In genomic region chr14:83355609-83356008, GRCh38 we compare ENCODE assay signal across 34 cellular contexts.
"Had no signal": no experiment of that assay in that cellular context is flagged by ENCODE, and none has a peak within 500 bp of the region (broad histone marks: within the 10 kb centered on the region; RNA-seq: fewer than 3 reads in every experiment).

No MANE protein-coding gene starts in this region.

- H3K27ac Mint-ChIP-seq: activated CD4-positive, alpha-beta memory T cell treated with anti-CD3 and anti-CD28 coated beads, Interleukin-2, amount 10 ng/mL, durations not matched to agents 7 days and 5 days; activated CD8-positive, alpha-beta memory T cell treated with anti-CD3 and anti-CD28 coated beads, Interleukin-2, amount 10 ng/mL, durations not matched to agents 7 days and 5 days; activated naive CD4-positive, alpha-beta T cell treated with anti-CD3 and anti-CD28 coated beads, Interleukin-2, amount 10 ng/mL, durations not matched to agents 7 days and 5 days; activated naive CD8-positive, alpha-beta T cell; activated naive CD8-positive, alpha-beta T cell treated with anti-CD3 and anti-CD28 coated beads, Interleukin-2, amount 50 U/mL, for 24 hours; brain had no signal

- H3K9me3 Mint-ChIP-seq: brain had no signal

- H3K27me3 ChIP-seq: MG63 had no signal

- DNase-seq: activated CD4-positive, alpha-beta memory T cell treated with anti-CD3 and anti-CD28 coated beads, Interleukin-2, amount 10 ng/mL, durations not matched to agents 7 days and 5 days; activated CD4-positive, alpha-beta T cell treated with anti-CD3 and anti-CD28 coated beads for 1 hour; activated CD4-positive, alpha-beta T cell treated with anti-CD3 and anti-CD28 coated beads for 48 hours; activated CD4-positive, CD25-positive, alpha-beta regulatory T cell; activated CD8-positive, alpha-beta memory T cell treated with anti-CD3 and anti-CD28 coated beads for 24 hours; activated CD8-positive, alpha-beta memory T cell treated with anti-CD3 and anti-CD28 coated beads, Interleukin-2, amount 10 ng/mL, durations not matched to agents 7 days and 5 days; activated CD8-positive, alpha-beta memory T cell treated with anti-CD3 and anti-CD28 coated beads, Interleukin-2, amount 50 U/mL, for 48 hours; activated effector memory CD4-positive, alpha-beta T cell treated with Interleukin-2 at 50 U/mL for 16 hours; activated naive CD4-positive, alpha-beta T cell treated with anti-CD3 and anti-CD28 coated beads, Interleukin-2, amount 10 ng/mL, durations not matched to agents 7 days and 5 days; activated naive CD8-positive, alpha-beta T cell treated with anti-CD3 and anti-CD28 coated beads, Interleukin-2, amount 50 U/mL, for 24 hours; activated T-cell treated with anti-CD3 and anti-CD28 coated beads, Interleukin-2, amount 50 U/mL, for 48 hours; anterior cingulate cortex; caudate nucleus; cerebellar nuclear complex; cortex of kidney; Kasumi-1; KBM-7; MG63; NCI-H1105; NCI-H1436; NCI-H1694 treated with DMSO at 0.1 percent for 48 hours; NCI-H2029; NCI-H226; NCI-H446 treated with DMSO at 0.1 percent for 48 hours; NCI-H524; NCI-H69; NCI-H82; NK-92 treated with Interleukin-12 subunit alpha and Interleukin-12 subunit beta, amount 100 ng/mL, for 24 hours; SIG-M5; T1000; WERI-Rb-1 had no signal

- H3K36me3 Mint-ChIP-seq: activated CD8-positive, alpha-beta memory T cell treated with anti-CD3 and anti-CD28 coated beads, Interleukin-2, amount 10 ng/mL, durations not matched to agents 7 days and 5 days; activated naive CD4-positive, alpha-beta T cell treated with anti-CD3 and anti-CD28 coated beads, Interleukin-2, amount 10 ng/mL, durations not matched to agents 7 days and 5 days; activated naive CD8-positive, alpha-beta T cell; brain had no signal

- H3K36me3 ChIP-seq: MG63, WERI-Rb-1 had no signal

- H3K4me1 Mint-ChIP-seq: activated CD4-positive, alpha-beta memory T cell treated with anti-CD3 and anti-CD28 coated beads, Interleukin-2, amount 10 ng/mL, durations not matched to agents 7 days and 5 days; activated CD8-positive, alpha-beta memory T cell treated with anti-CD3 and anti-CD28 coated beads, Interleukin-2, amount 10 ng/mL, durations not matched to agents 7 days and 5 days; activated naive CD4-positive, alpha-beta T cell treated with anti-CD3 and anti-CD28 coated beads, Interleukin-2, amount 10 ng/mL, durations not matched to agents 7 days and 5 days; activated naive CD8-positive, alpha-beta T cell treated with anti-CD3 and anti-CD28 coated beads, Interleukin-2, amount 50 U/mL, for 24 hours; brain had no signal

- H3K27me3 Mint-ChIP-seq: activated CD4-positive, alpha-beta memory T cell treated with anti-CD3 and anti-CD28 coated beads, Interleukin-2, amount 10 ng/mL, durations not matched to agents 7 days and 5 days; activated CD8-positive, alpha-beta memory T cell treated with anti-CD3 and anti-CD28 coated beads, Interleukin-2, amount 10 ng/mL, durations not matched to agents 7 days and 5 days; activated naive CD4-positive, alpha-beta T cell treated with anti-CD3 and anti-CD28 coated beads, Interleukin-2, amount 10 ng/mL, durations not matched to agents 7 days and 5 days; activated naive CD8-positive, alpha-beta T cell; activated naive CD8-positive, alpha-beta T cell treated with anti-CD3 and anti-CD28 coated beads, Interleukin-2, amount 50 U/mL, for 24 hours; brain had no signal

- H3K27ac ChIP-seq: WERI-Rb-1 had no signal

- H3K9me3 ChIP-seq: MG63 had no signal

- ATAC-seq: activated CD8-positive, alpha-beta memory T cell treated with anti-CD3 and anti-CD28 coated beads, Interleukin-2, amount 10 ng/mL, durations not matched to agents 7 days and 5 days; activated naive CD8-positive, alpha-beta T cell treated with anti-CD3 and anti-CD28 coated beads, Interleukin-2, amount 50 U/mL, for 24 hours; Panc1 had no signal

- H3K4me3 ChIP-seq: MG63 had no signal

- H3K4me3 Mint-ChIP-seq: activated CD4-positive, alpha-beta memory T cell treated with anti-CD3 and anti-CD28 coated beads, Interleukin-2, amount 10 ng/mL, durations not matched to agents 7 days and 5 days; activated CD8-positive, alpha-beta memory T cell treated with anti-CD3 and anti-CD28 coated beads, Interleukin-2, amount 10 ng/mL, durations not matched to agents 7 days and 5 days; activated naive CD4-positive, alpha-beta T cell treated with anti-CD3 and anti-CD28 coated beads, Interleukin-2, amount 10 ng/mL, durations not matched to agents 7 days and 5 days; activated naive CD8-positive, alpha-beta T cell; activated naive CD8-positive, alpha-beta T cell treated with anti-CD3 and anti-CD28 coated beads, Interleukin-2, amount 50 U/mL, for 24 hours; brain had no signal
